Comparison of ENCODE assay signal across 8 cellular contexts in genomic region chr15:100602822-100603393, GRCh38. TPM values are rescaled to one million over a fixed set of nuclear protein-coding genes. Genes with fewer than 3 reads are reported as not detected.
DNase-seq lines count a peak whose midpoint lies in the region; ATAC-seq, FAIRE-seq and TF ChIP-seq lines count a peak whose summit lies in the region.

No MANE protein-coding gene starts in this region.

- H3K56ac ChIP-seq in mesendoderm (ENCODE audit: low read length) = peak overlapping the region; percentile 90

- peak overlapping the region; percentile 47 for H3K4ac ChIP-seq in mesendoderm (ENCODE audit: low read depth, low read length)

- H4K8ac ChIP-seq in mesendoderm (ENCODE audit: low read depth, low read length) = no peak overlapping the region

- peaks cover 14% of the 10 kb centered on the region for H3K79me2 ChIP-seq in mesendoderm (ENCODE audit: control insufficient read depth, insufficient read depth, low read length)

- H3K4me3 ChIP-seq in mesendoderm (ENCODE audit: low read length) (peak overlapping the region; percentile 96), transverse colon (peak overlapping the region; percentile 70 to 98 (median 88))

- no CpG with 5 or more reads among the region's 16 CpGs for WGBS in mesendoderm (ENCODE audit: extremely low coverage, insufficient coverage, low lambda C conversion rate)
- WGBS in transverse colon (ENCODE audit: low coverage in 1 of 2), 2 donors = 0 to 1% methylated on average over 4 to 16 of the region's 16 CpGs

- TF ChIP-seq EP300 in transverse colon (IDR thresholded peaks at IDR 0.05; ENCODE audit: low read depth) = no peak

- peak; percentile 91 for FAIRE-seq in GM19239 (lab: Jason Lieb, UNC)

- no peaks in the 10 kb centered on the region for H3K9me3 ChIP-seq in transverse colon

- no peak for TF ChIP-seq CTCF in transverse colon (IDR thresholded peaks at IDR 0.05)

- DNase-seq in COLO668 (lab: John Stamatoyannopoulos, UW; ENCODE audit: unreplicated experiment) (peak; percentile 13), GM19239 (ENCODE audit: insufficient read length, low spot score) (peak; percentile 14), cerebellar cortex (ENCODE audit: low spot score) (peak; percentile 5), mesendoderm (peak; percentile 88), transverse colon (peak; percentile 43), NCI-H187 (lab: John Stamatoyannopoulos, UW) (no peak)

- H4K5ac ChIP-seq in mesendoderm (ENCODE audit: low read length) = no peak overlapping the region

- in situ Hi-C loops in transverse colon (cut with MboI; ENCODE audit: low pct_ligation_motif_present in 1 of 4, low pct_unique_long_range_greater_than_20kb in 1 of 4, low sequenced_read_pairs in 3 of 4) = no loop called here

- no peak overlapping the region for H2BK15ac ChIP-seq in mesendoderm (replicated peaks; ENCODE audit: low read depth)

- TF ChIP-seq POLR2A in transverse colon (IDR thresholded peaks at IDR 0.05) = peak; percentile 11

- H3K27me3 ChIP-seq in mesendoderm (ENCODE audit: insufficient read depth, low read length, poor library complexity) (no peaks in the 10 kb centered on the region), transverse colon (no peaks in the 10 kb centered on the region)

- H3K9ac ChIP-seq in mesendoderm (ENCODE audit: low read length) = peak overlapping the region; percentile 69

- H2BK5ac ChIP-seq in mesendoderm (ENCODE audit: low read length) = no peak overlapping the region

- H2BK120ac ChIP-seq in mesendoderm (ENCODE audit: low read depth, low read length) = no peak overlapping the region

- ATAC-seq in HG03342 (IDR thresholded peaks at IDR 0.05; ENCODE audit: unreplicated experiment) (peak; percentile 47), SK-N-SH treated with all-trans-retinoic acid at 6 μM for 48 hours (peak; percentile 25)

- H2AK5ac ChIP-seq in mesendoderm (ENCODE audit: low read length) = no peak overlapping the region

- intact Hi-C loops in transverse colon (cut with DNase I; ENCODE audit: low total_unique reads) = no loop called here

- peak overlapping the region; percentile 68 for H3K18ac ChIP-seq in mesendoderm (ENCODE audit: low read length)

- H3K27ac ChIP-seq in mesendoderm (ENCODE audit: low read depth, low read length) (peak overlapping the region; percentile 17), transverse colon (peak overlapping the region; percentile 85 to 94 (median 91))

- no peak overlapping the region for H3K23ac ChIP-seq in mesendoderm (ENCODE audit: low read length)

- peak overlapping the region; percentile 81 for H3K4me2 ChIP-seq in mesendoderm (ENCODE audit: low read length)

- H3K36me3 ChIP-seq in mesendoderm (ENCODE audit: control insufficient read depth, insufficient read depth, low read length) (no peaks in the 10 kb centered on the region), transverse colon (peaks cover 0 to 9% (median 0%) of the 10 kb centered on the region in 4 donors)

- H3K79me1 ChIP-seq in mesendoderm (ENCODE audit: low read length) = peaks cover 11% of the 10 kb centered on the region

- no peaks in the 10 kb centered on the region for H3K4me1 ChIP-seq in mesendoderm (ENCODE audit: control insufficient read depth, low read depth, low read length)
- H3K4me1 ChIP-seq in transverse colon = peaks cover 12 to 41% (median 23%) of the 10 kb centered on the region in 4 donors

TF ChIP-seq in SK-N-SH treated with all-trans-retinoic acid at 6 μM for 48 hours, 23 proteins besides CTCF, POLR2A, EP300 and RAD21:
- TF ChIP-seq ZNF70 (CRISPR knock-in tag; IDR thresholded peaks at IDR 0.05) = no peak
- no peak for TF ChIP-seq POU6F1 (CRISPR knock-in tag; IDR thresholded peaks at IDR 0.05; ENCODE audit: borderline replicate concordance, low read depth)
- no peak for TF ChIP-seq SNAI2 (CRISPR knock-in tag; IDR thresholded peaks at IDR 0.05)
- no peak for TF ChIP-seq ZFP3 (CRISPR knock-in tag; IDR thresholded peaks at IDR 0.05)
- TF ChIP-seq CSRNP3 (CRISPR knock-in tag; IDR thresholded peaks at IDR 0.05) = no peak
- no peak for TF ChIP-seq TOX (CRISPR knock-in tag; IDR thresholded peaks at IDR 0.05; ENCODE audit: borderline replicate concordance)
- TF ChIP-seq ZFP30 (CRISPR knock-in tag; IDR thresholded peaks at IDR 0.05) = no peak
- TF ChIP-seq RARB (CRISPR knock-in tag; IDR thresholded peaks at IDR 0.05) = no peak
- TF ChIP-seq TCF4 (CRISPR knock-in tag; IDR thresholded peaks at IDR 0.05; ENCODE audit: borderline replicate concordance) = no peak
- TF ChIP-seq, protein P1, sequence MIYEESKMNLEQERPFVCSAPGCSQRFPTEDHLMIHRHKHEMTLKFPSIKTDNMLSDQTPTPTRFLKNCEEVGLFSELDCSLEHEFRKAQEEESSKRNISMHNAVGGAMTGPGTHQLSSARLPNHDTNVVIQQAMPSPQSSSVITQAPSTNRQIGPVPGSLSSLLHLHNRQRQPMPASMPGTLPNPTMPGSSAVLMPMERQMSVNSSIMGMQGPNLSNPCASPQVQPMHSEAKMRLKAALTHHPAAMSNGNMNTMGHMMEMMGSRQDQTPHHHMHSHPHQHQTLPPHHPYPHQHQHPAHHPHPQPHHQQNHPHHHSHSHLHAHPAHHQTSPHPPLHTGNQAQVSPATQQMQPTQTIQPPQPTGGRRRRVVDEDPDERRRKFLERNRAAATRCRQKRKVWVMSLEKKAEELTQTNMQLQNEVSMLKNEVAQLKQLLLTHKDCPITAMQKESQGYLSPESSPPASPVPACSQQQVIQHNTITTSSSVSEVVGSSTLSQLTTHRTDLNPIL (CRISPR knock-in tag; IDR thresholded peaks at IDR 0.05; ENCODE audit: low read depth) = no peak
- no peak for TF ChIP-seq ARNTL (CRISPR knock-in tag; IDR thresholded peaks at IDR 0.05; ENCODE audit: borderline replicate concordance, low read depth)
- TF ChIP-seq, protein P2, sequence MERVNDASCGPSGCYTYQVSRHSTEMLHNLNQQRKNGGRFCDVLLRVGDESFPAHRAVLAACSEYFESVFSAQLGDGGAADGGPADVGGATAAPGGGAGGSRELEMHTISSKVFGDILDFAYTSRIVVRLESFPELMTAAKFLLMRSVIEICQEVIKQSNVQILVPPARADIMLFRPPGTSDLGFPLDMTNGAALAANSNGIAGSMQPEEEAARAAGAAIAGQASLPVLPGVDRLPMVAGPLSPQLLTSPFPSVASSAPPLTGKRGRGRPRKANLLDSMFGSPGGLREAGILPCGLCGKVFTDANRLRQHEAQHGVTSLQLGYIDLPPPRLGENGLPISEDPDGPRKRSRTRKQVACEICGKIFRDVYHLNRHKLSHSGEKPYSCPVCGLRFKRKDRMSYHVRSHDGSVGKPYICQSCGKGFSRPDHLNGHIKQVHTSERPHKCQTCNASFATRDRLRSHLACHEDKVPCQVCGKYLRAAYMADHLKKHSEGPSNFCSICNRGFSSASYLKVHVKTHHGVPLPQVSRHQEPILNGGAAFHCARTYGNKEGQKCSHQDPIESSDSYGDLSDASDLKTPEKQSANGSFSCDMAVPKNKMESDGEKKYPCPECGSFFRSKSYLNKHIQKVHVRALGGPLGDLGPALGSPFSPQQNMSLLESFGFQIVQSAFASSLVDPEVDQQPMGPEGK (CRISPR knock-in tag; IDR thresholded peaks at IDR 0.05; ENCODE audit: borderline replicate concordance) = no peak; the same call in 1 of the 2 replicates
- no peak for TF ChIP-seq OSR1 (CRISPR knock-in tag; IDR thresholded peaks at IDR 0.05)
- TF ChIP-seq ZNF565 (CRISPR knock-in tag; conservative IDR thresholded peaks at IDR 0.05; ENCODE audit: low read depth) = no peak
- no peak for TF ChIP-seq GLIS3 (CRISPR knock-in tag; IDR thresholded peaks at IDR 0.05)
- TF ChIP-seq ZNF8 (CRISPR knock-in tag; IDR thresholded peaks at IDR 0.05) = no peak
- no peak for TF ChIP-seq ISL1 (CRISPR knock-in tag; IDR thresholded peaks at IDR 0.05)
- no peak for TF ChIP-seq PPARA (CRISPR knock-in tag; IDR thresholded peaks at IDR 0.05; ENCODE audit: borderline replicate concordance)
- no peak for TF ChIP-seq ESRRG (CRISPR knock-in tag; IDR thresholded peaks at IDR 0.05)

RNA-seq across cellular contexts. Expression of gene ASB7, which starts 0.5 kb away (rescaled TPM):
- polyA plus RNA-seq in mesendoderm (2013, experiment 1 of 2) = 4.5 TPM
- 4.8 TPM for polyA plus RNA-seq in mesendoderm (2013, experiment 2 of 2)
- total RNA-seq in transverse colon = 10 to 100 TPM; 29.9 to 45.3 (median 35.3) TPM

RNA-seq across cellular contexts. Expression of gene LINS1, which starts 0.9 kb away (rescaled TPM):
- 4.5 TPM for polyA plus RNA-seq in mesendoderm (2013, experiment 1 of 2)
- 4.4 TPM for polyA plus RNA-seq in mesendoderm (2013, experiment 2 of 2)
- total RNA-seq in transverse colon = 10 to 100 TPM; 24.7 to 48.9 (median 39.2) TPM

Comparison
In these comparisons a context has a peak if more than half of its experiments do, and no peak if none do; other contexts are left out.
1. DNase-seq: peak in COLO668 (single experiment), GM19239 (single experiment), cerebellar cortex (single experiment), mesendoderm (single experiment) and transverse colon (single experiment); none in NCI-H187 (0 of 2).